ENCODE assay signal across 11 cellular contexts in genomic region chr3:31546152-31546551, GRCh38. TPM values are rescaled to one million over a fixed set of nuclear protein-coding genes. Genes with fewer than 3 reads are reported as not detected.
DNase-seq lines count a peak whose midpoint lies in the region; ATAC-seq and TF ChIP-seq lines count a peak whose summit lies in the region.
"Had no signal": no experiment of that assay in that cellular context is flagged by ENCODE, and none has a peak within 500 bp of the region (broad histone marks: within the 10 kb centered on the region; RNA-seq: fewer than 3 reads in every experiment).

No MANE protein-coding gene starts in this region.

- peaks cover 100% of the 10 kb centered on the region for H3K79me2 ChIP-seq in OCI-LY1 (ENCODE audit: insufficient read depth, low read length)
- peaks cover 96% of the 10 kb centered on the region for H3K79me2 ChIP-seq in SK-N-SH (ENCODE audit: insufficient read depth)

- H3K9me3 ChIP-seq in OCI-LY1 (ENCODE audit: low read length) (no peaks in the 10 kb centered on the region), SK-N-SH (no peaks in the 10 kb centered on the region)
- H3K9me3 ChIP-seq: SJSA1 had no signal

- H3K4me3 ChIP-seq in OCI-LY1 (ENCODE audit: low read depth, low read length, poor library complexity, severe bottlenecking): no peak overlapping the region
- no peak overlapping the region for H3K4me3 ChIP-seq in SK-N-SH (ENCODE audit: low read depth in 2 of 2, low read length in 1 of 2)
- H3K4me3 ChIP-seq: adrenal gland, SJSA1 had no signal

- no peaks in the 10 kb centered on the region for H3K9me2 ChIP-seq in OCI-LY1 (ENCODE audit: low read depth, low read length)
- H3K9me2 ChIP-seq in SK-N-SH: no peaks in the 10 kb centered on the region

- H3K4me2 ChIP-seq in OCI-LY1 (ENCODE audit: low read length) (0 out of 2 replicates have a peak overlapping the region, but pooled peaks have one; percentile 0), SK-N-SH (no peak overlapping the region)

- H3K36me3 ChIP-seq in OCI-LY1 (ENCODE audit: insufficient read depth, low read length): peaks cover 15% of the 10 kb centered on the region
- no peaks in the 10 kb centered on the region for H3K36me3 ChIP-seq in SK-N-SH (replicated peaks in 1 of 2; ENCODE audit: control insufficient read depth in 1 of 2, insufficient read depth in 2 of 2, low read length in 1 of 2)
- H3K36me3 ChIP-seq: adrenal gland, SJSA1 had no signal

- no peaks in the 10 kb centered on the region for H3K27me3 ChIP-seq in OCI-LY1 (ENCODE audit: insufficient read depth, low read length)
- H3K27me3 ChIP-seq in foreskin keratinocyte: no peaks in the 10 kb centered on the region
- H3K27me3 ChIP-seq in SK-N-SH (ENCODE audit: insufficient read depth): no peaks in the 10 kb centered on the region
- H3K27me3 ChIP-seq: adrenal gland, SJSA1 had no signal

- POLR2A ChIA-PET in SK-N-SH (lab: Yijun Ruan, JAX): interaction anchor here (2.2 kb wide), 1 partner anchor 14 kb away, joined by 10 read pairs; the partner anchor contains the start of gene STT3B

- H3K9ac ChIP-seq in OCI-LY1 (ENCODE audit: low read length) (no peak overlapping the region; the same call in 1 of the 2 replicates), SK-N-SH (no peak overlapping the region)

- H2AFZ ChIP-seq in OCI-LY1 (ENCODE audit: low read length) (no peak overlapping the region), SK-N-SH (ENCODE audit: low read depth) (no peak overlapping the region)

- no peaks in the 10 kb centered on the region for H3K27me3 Mint-ChIP-seq in osteocyte (ENCODE audit: unreplicated experiment)

- TF ChIP-seq CTCF in OCI-LY1 (IDR thresholded peaks at IDR 0.05; ENCODE audit: low read length) (no peak), foreskin keratinocyte (conservative IDR thresholded peaks at IDR 0.05) (no peak), osteocyte (IDR thresholded peaks at IDR 0.05) (no peak), SK-N-SH (IDR thresholded peaks at IDR 0.05) (no peak)

- TF ChIP-seq RAD21 in SK-N-SH (IDR thresholded peaks at IDR 0.05; ENCODE audit: low read length): no peak

- ATAC-seq in foreskin keratinocyte (peak; percentile 52), GM21526 (IDR thresholded peaks at IDR 0.05; ENCODE audit: low FRiP score, unreplicated experiment) (no peak)

- H3K27ac ChIP-seq in OCI-LY1 (ENCODE audit: low read depth, low read length, poor library complexity, severe bottlenecking) (no peak overlapping the region), foreskin keratinocyte (no peak overlapping the region), SK-N-SH (ENCODE audit: low read depth in 2 of 2, low read length in 1 of 2) (no peak overlapping the region)
- H3K27ac ChIP-seq: adrenal gland, SJSA1 had no signal

- H3K4me1 ChIP-seq in OCI-LY1 (ENCODE audit: insufficient read depth, low read length, severe bottlenecking) (peaks cover 70% of the 10 kb centered on the region), foreskin keratinocyte (peaks cover 37% of the 10 kb centered on the region), SK-N-SH (ENCODE audit: control insufficient read depth in 1 of 2, insufficient read depth in 2 of 2, low read depth in 1 of 2, low read length in 1 of 2) (peaks cover 0 to 3% of the 10 kb centered on the region in 2 experiments; a peak in 2 of 4 replicates)
- H3K4me1 ChIP-seq: SJSA1 had no signal

- CTCF ChIA-PET in SK-N-SH (lab: Yijun Ruan, JAX): interaction anchor here (0.7 to 1.4 kb wide), 4 partner anchors 12 to 777 kb away, joined by 3 to 5 read pairs (median 3); partner anchors contain the start of gene STT3B

- H4K20me1 ChIP-seq in OCI-LY1 (ENCODE audit: insufficient read depth, low read length) (0 out of 2 replicates have a peak, but pooled peaks cover 2% of the 10 kb centered on the region), SK-N-SH (ENCODE audit: insufficient read depth) (peaks cover 57% of the 10 kb centered on the region)

- no peaks in the 10 kb centered on the region for H3K36me3 Mint-ChIP-seq in osteocyte (ENCODE audit: unreplicated experiment)

- peak overlapping the region; percentile 27 for H3K27ac Mint-ChIP-seq in osteocyte (ENCODE audit: unreplicated experiment)

- H3F3A ChIP-seq in OCI-LY1 (ENCODE audit: insufficient read depth, low read length): no peaks in the 10 kb centered on the region
- H3F3A ChIP-seq in SK-N-SH (replicated peaks; ENCODE audit: insufficient read depth): peaks cover 14% of the 10 kb centered on the region

- H3K4me3 Mint-ChIP-seq in osteocyte (ENCODE audit: unreplicated experiment): no peak overlapping the region

- no peak for TF ChIP-seq EP300 in SK-N-SH (IDR thresholded peaks at IDR 0.05; ENCODE audit: borderline replicate concordance in 1 of 2, low read depth in 1 of 2, low read length in 1 of 2)

- peaks cover 42% of the 10 kb centered on the region for H3K4me1 Mint-ChIP-seq in osteocyte (ENCODE audit: unreplicated experiment)

- DNase-seq in ELF-1 (ENCODE audit: low read depth, low spot score): peak; percentile 47
- DNase-seq in foreskin keratinocyte: peak in 1 of 2 donors; percentile 52
- no peak for DNase-seq in osteocyte (ENCODE audit: extremely low spot score, unreplicated experiment)
- DNase-seq in NCI-H1694 treated with DMSO at 0.1 percent for 48 hours (lab: John Stamatoyannopoulos, UW): no peak
- DNase-seq in SK-N-SH: no peak
- DNase-seq: adrenal gland, cortex of kidney, NCI-H2029 treated with DMSO at 0.1 percent for 48 hours had no signal

- no peaks in the 10 kb centered on the region for H3K9me3 Mint-ChIP-seq in osteocyte (ENCODE audit: unreplicated experiment)

- 100% methylated on average over 1 of the region's 1 CpG for WGBS in SK-N-SH (ENCODE audit: low lambda C conversion rate)

TF ChIP-seq in SK-N-SH, 30 proteins besides CTCF, POLR2A, EP300 and RAD21:
- TF ChIP-seq RXRA (IDR thresholded peaks at IDR 0.05; ENCODE audit: borderline replicate concordance, low read depth): no peak
- TF ChIP-seq GABPA (IDR thresholded peaks at IDR 0.05; ENCODE audit: low read depth): no peak
- no peak for TF ChIP-seq MXI1 (IDR thresholded peaks at IDR 0.05; ENCODE audit: low read depth, low read length)
- TF ChIP-seq IRF3 (IDR thresholded peaks at IDR 0.05; ENCODE audit: low read depth, low read length): no peak
- no peak for TF ChIP-seq JUND (IDR thresholded peaks at IDR 0.05)
- no peak for TF ChIP-seq NRF1 (IDR thresholded peaks at IDR 0.05; ENCODE audit: low read depth, low read length)
- no peak for TF ChIP-seq ELF1 (IDR thresholded peaks at IDR 0.05)
- no peak for TF ChIP-seq NFIC (IDR thresholded peaks at IDR 0.05; ENCODE audit: borderline replicate concordance)
- TF ChIP-seq TEAD4 (IDR thresholded peaks at IDR 0.05; ENCODE audit: borderline replicate concordance, insufficient read depth): no peak
- no peak for TF ChIP-seq YY1 (IDR thresholded peaks at IDR 0.05; ENCODE audit: low read depth)
TF ChIP-seq in SK-N-SH: peak in this region for 0.

RNA-seq across cellular contexts. Expression of gene STT3B, which starts 13.4 kb away (rescaled TPM):
- 120 and 128 TPM in 2 replicates for total RNA-seq in foreskin keratinocyte
- polyA plus RNA-seq in foreskin keratinocyte: 36.0 and 42.4 TPM in 2 replicates
- 98.7 and 111 TPM in 2 replicates for total RNA-seq in osteocyte
- 27.9 and 40.5 TPM in 2 replicates for polyA plus RNA-seq in SK-N-SH (2012; rRNA removed)
- polyA plus RNA-seq in SK-N-SH (2012; cell fraction: cytosol; rRNA removed): 46.2 and 51.8 TPM in 2 replicates
- polyA plus RNA-seq in SK-N-SH (2012; cell fraction: nucleus; rRNA removed): 17.0 and 36.9 TPM in 2 replicates
